7 cellular contexts compared by ENCODE assay signal in genomic region chr5:56088967-56089829, GRCh38.
A peak's percentile ranks its signal among the peaks of the same experiment; 100 is the strongest.
DNase-seq lines count a peak whose midpoint lies in the region; ATAC-seq and TF ChIP-seq lines count a peak whose summit lies in the region.

No MANE protein-coding gene starts in this region.

- no peaks in the 10 kb centered on the region for H4K20me1 ChIP-seq in OCI-LY3 (ENCODE audit: insufficient read depth, low read length)

- H3K36me3 ChIP-seq in OCI-LY3 (replicated peaks; ENCODE audit: low read depth, low read length), result no peaks in the 10 kb centered on the region
- H3K36me3 ChIP-seq in spleen, result no peaks in the 10 kb centered on the region
- no peaks in the 10 kb centered on the region for H3K36me3 ChIP-seq in WERI-Rb-1

- no peak for TF ChIP-seq CTCF in OCI-LY3 (IDR thresholded peaks at IDR 0.05; ENCODE audit: low read depth, low read length)
- no peak for TF ChIP-seq CTCF in spleen (IDR thresholded peaks at IDR 0.05 in 8 of 11, conservative IDR thresholded peaks at IDR 0.05 in 3 of 11)
- TF ChIP-seq CTCF in WERI-Rb-1 (IDR thresholded peaks at IDR 0.05; ENCODE audit: low read depth, low read length), result no peak

- TF ChIP-seq POLR2A in spleen (IDR thresholded peaks at IDR 0.05), result no peak

- intact Hi-C loops in spleen (cut with DNase I; ENCODE audit: low total_unique reads), result no loop called here

- H3K9ac ChIP-seq in OCI-LY3 (ENCODE audit: low read length), result no peak overlapping the region

- H3K27me3 ChIP-seq in OCI-LY3 (ENCODE audit: low read depth, low read length) (no peaks in the 10 kb centered on the region), spleen (replicated peaks in 1 of 7) (no peaks in the 10 kb centered on the region), WERI-Rb-1 (ENCODE audit: insufficient read depth, low read depth, severe bottlenecking) (no peaks in the 10 kb centered on the region)

- WGBS in spleen, 5 donors, result 69 to 87% (median 78%) methylated on average over 5 of the region's 5 CpGs

- H3K4me1 ChIP-seq in OCI-LY3 (ENCODE audit: low read length), result peaks cover 24% of the 10 kb centered on the region
- H3K4me1 ChIP-seq in spleen, result peaks cover 0 to 33% (median 21%) of the 10 kb centered on the region in 6 donors

- H3K4me2 ChIP-seq in OCI-LY3 (ENCODE audit: low read length), result peak overlapping the region; percentile 58

- H3K9me3 ChIP-seq in OCI-LY3 (ENCODE audit: insufficient read depth, low read length) (no peaks in the 10 kb centered on the region), spleen (no peaks in the 10 kb centered on the region), WERI-Rb-1 (ENCODE audit: severe bottlenecking) (no peaks in the 10 kb centered on the region)

- H3K79me2 ChIP-seq in OCI-LY3 (ENCODE audit: low read length), result no peaks in the 10 kb centered on the region

- H2AFZ ChIP-seq in OCI-LY3 (ENCODE audit: low read depth, low read length), result peak overlapping the region; percentile 42; the same call in 1 of the 2 replicates

- H3K4me3 ChIP-seq in OCI-LY3 (ENCODE audit: low read length) (peak overlapping the region; percentile 28; the same call in 1 of the 2 replicates), spleen (no peak overlapping the region), WERI-Rb-1 (ENCODE audit: low read depth, low read length) (no peak overlapping the region)

- peak; percentile 93 for ATAC-seq in GM18867 (IDR thresholded peaks at IDR 0.05; ENCODE audit: unreplicated experiment)
- peak; percentile 42 for ATAC-seq in left lobe of liver

- DNase-seq in HCEC 1CT (peak; percentile 50), left lobe of liver (ENCODE audit: low spot score) (no peak), spleen (no peak), iPS-NIHi11 (ENCODE audit: low spot score) (no peak), WERI-Rb-1 (no peak)

- no peak overlapping the region for H3K27ac ChIP-seq in OCI-LY3 (ENCODE audit: low read length)
- H3K27ac ChIP-seq in spleen, result no peak overlapping the region
- no peak overlapping the region for H3K27ac ChIP-seq in WERI-Rb-1
